18 cellular contexts compared by ENCODE assay signal in genomic region chr2:23498941-23499340, GRCh38.
DNase-seq lines count a peak whose midpoint lies in the region; ATAC-seq and TF ChIP-seq lines count a peak whose summit lies in the region.
"Had no signal": no experiment of that assay in that cellular context is flagged by ENCODE, and none has a peak within 500 bp of the region (broad histone marks: within the 10 kb centered on the region; RNA-seq: fewer than 3 reads in every experiment).

No MANE protein-coding gene starts in this region.

- H3K27me3 ChIP-seq in ascending aorta (no peaks in the 10 kb centered on the region), thymus (ENCODE audit: control insufficient read depth, insufficient read depth) (peaks cover 5% of the 10 kb centered on the region), testis (no peaks in the 10 kb centered on the region)
- H3K27me3 ChIP-seq: MG63 had no signal

- H3K36me3 ChIP-seq in ascending aorta: no peaks in the 10 kb centered on the region
- no peaks in the 10 kb centered on the region for H3K36me3 ChIP-seq in thymus (ENCODE audit: control insufficient read depth, insufficient read depth)
- no peaks in the 10 kb centered on the region for H3K36me3 ChIP-seq in testis (ENCODE audit: low read depth, missing control alignments)
- H3K36me3 ChIP-seq: MG63 had no signal

- ATAC-seq in Right ventricle myocardium superior (ENCODE audit: poor library complexity): peak; percentile 55
- ATAC-seq: naive thymus-derived CD8-positive, alpha-beta T cell had no signal

- H3K27ac ChIP-seq in ascending aorta (peak overlapping the region; percentile 51 to 66), thymus (ENCODE audit: low read depth) (peak overlapping the region; percentile 61), testis (no peak overlapping the region)
- H3K27ac ChIP-seq: epithelial cell of prostate had no signal

- H3K9me3 ChIP-seq in ascending aorta (no peaks in the 10 kb centered on the region), thymus (ENCODE audit: control insufficient read depth) (no peaks in the 10 kb centered on the region), testis (no peaks in the 10 kb centered on the region)
- H3K9me3 ChIP-seq: MG63 had no signal

- 93% methylated on average over 7 of the region's 7 CpGs for WGBS in thymus
- WGBS in testis, 2 donors: 81 to 95% methylated on average over 7 of the region's 7 CpGs

- H3K4me1 ChIP-seq in ascending aorta (peaks cover 21 to 48% of the 10 kb centered on the region in 2 donors), thymus (ENCODE audit: control insufficient read depth, insufficient read depth, low read length) (no peaks in the 10 kb centered on the region), testis (peaks cover 30% of the 10 kb centered on the region)

- DNase-seq in HCEC 1CT: peak; percentile 31
- DNase-seq in ascending aorta (ENCODE audit: low spot score in 2 of 2): no peak
- peak; percentile 22 for DNase-seq in Right ventricle myocardium superior
- DNase-seq in testis: no peak
- DNase-seq in 8988T: no peak
- DNase-seq in GM19240 (ENCODE audit: insufficient read length, low spot score): no peak
- no peak for DNase-seq in NCI-H1417 treated with DMSO at 0.1 percent for 48 hours (lab: John Stamatoyannopoulos, UW)
- DNase-seq: activated CD4-positive, alpha-beta T cell treated with anti-CD3 and anti-CD28 coated beads for 4 hours; activated T-cell treated with anti-CD3 and anti-CD28 coated beads, Interleukin-2, amount 50 U/mL, for 24 hours; C1 segment of cervical spinal cord; MG63; naive thymus-derived CD8-positive, alpha-beta T cell; NCI-H2107; NCI-H748 treated with DMSO at 0.1 percent for 48 hours; stimulated activated CD4-positive, alpha-beta T cell treated with anti-CD3 and anti-CD28 coated beads, Interleukin-1b, Interleukin-23, amount 100 ng/mL, for 48 hours; T-helper 2 cell had no signal

- H3K4me3 ChIP-seq in ascending aorta (no peak overlapping the region), thymus (ENCODE audit: low read length) (no peak overlapping the region), testis (no peak overlapping the region)
- H3K4me3 ChIP-seq: MG63 had no signal

- no peak for TF ChIP-seq POLR2A in testis (IDR thresholded peaks at IDR 0.05)

- TF ChIP-seq CTCF in ascending aorta (IDR thresholded peaks at IDR 0.05): no peak
- no peak for TF ChIP-seq CTCF in testis (IDR thresholded peaks at IDR 0.05)

- intact Hi-C loops in ascending aorta (cut with DNase I) (loop anchor here (5.0 kb wide), 1 partner anchor 87 kb away; no protein-coding TSS in a partner anchor), Right ventricle myocardium superior (cut with DNase I) (no loop called here), testis (cut with DNase I; ENCODE audit: low total_unique reads) (no loop called here)

Comparison
In these comparisons a context has a peak if more than half of its experiments do, and no peak if none do; other contexts are left out.
1. DNase-seq: peak in HCEC 1CT (single experiment) and Right ventricle myocardium superior (single experiment); none in ascending aorta (0 of 2), testis (single experiment), 8988T (single experiment), GM19240 (single experiment) and NCI-H1417 treated with DMSO at 0.1 percent for 48 hours (single experiment).
2. H3K27ac ChIP-seq: peak in ascending aorta (2 of 2) and thymus (single experiment); none in testis (0 of 2).